8 cellular contexts compared by ENCODE assay signal in genomic region chr2:118224144-118224887, GRCh38.
DNase-seq lines count a peak whose midpoint lies in the region; ATAC-seq and TF ChIP-seq lines count a peak whose summit lies in the region.

No MANE protein-coding gene starts in this region.

- peak overlapping the region; percentile 77 for H3K4me2 ChIP-seq in IMR-90 (ENCODE audit: low read depth, low read length)

- H2AK9ac ChIP-seq in IMR-90 (replicated peaks; ENCODE audit: low read depth, low read length, poor library complexity): no peak overlapping the region

- H4K20me1 ChIP-seq in IMR-90 (ENCODE audit: insufficient read depth, low read length): no peaks in the 10 kb centered on the region

- no peak overlapping the region for H2AK5ac ChIP-seq in IMR-90 (ENCODE audit: low read depth, low read length)

- H3K9ac ChIP-seq in IMR-90 (ENCODE audit: low read depth, low read length): no peak overlapping the region

- peak; percentile 62 for ATAC-seq in CD8-positive, alpha-beta T cell
- ATAC-seq in GM21367 (IDR thresholded peaks at IDR 0.05; ENCODE audit: unreplicated experiment) (peak; percentile 41), IMR-90 (ENCODE audit: low read depth) (peak; percentile 55)

- H3K23ac ChIP-seq in IMR-90 (ENCODE audit: low read depth, low read length): no peak overlapping the region

- H2BK5ac ChIP-seq in IMR-90 (ENCODE audit: low read depth, low read length, poor library complexity, severe bottlenecking): no peak overlapping the region

- H3K27ac ChIP-seq in CD8-positive, alpha-beta T cell (ENCODE audit: low read depth, low read length): peak overlapping the region; percentile 14
- H3K27ac ChIP-seq in IMR-90 (ENCODE audit: insufficient read depth, low read length): no peak overlapping the region

- peaks cover 19% of the 10 kb centered on the region for H3K4me1 Mint-ChIP-seq in CD8-positive, alpha-beta T cell (ENCODE audit: low read depth)
- peaks cover 23 to 36% of the 10 kb centered on the region in 2 donors for H3K4me1 Mint-ChIP-seq in immature natural killer cell

- WGBS in IMR-90 (ENCODE audit: extremely low coverage in 2 of 2, insufficient read length in 1 of 2), 2 experiments: 0% methylated on average over 1 of the region's 72 CpGs; no CpG with 5 or more reads in 1 of the 2 experiments

- TF ChIP-seq RAD21 in IMR-90 (IDR thresholded peaks at IDR 0.05; ENCODE audit: low read length): no peak

- peaks cover 16% of the 10 kb centered on the region for H3K4me1 ChIP-seq in CD8-positive, alpha-beta T cell (ENCODE audit: insufficient read depth, low read length)
- H3K4me1 ChIP-seq in IMR-90 (ENCODE audit: control insufficient read depth, insufficient read depth, low read length): no peaks in the 10 kb centered on the region

- BruUV-seq in IMR-90 (replicated peaks; lab: Mats Ljungman, UMichigan): no TSS peak

- peak in 5 of 7 experiments; percentile 25 to 66 (median 30) for DNase-seq in CD8-positive, alpha-beta T cell
- DNase-seq in IMR-90 (no peak), immature natural killer cell (peak; percentile 40 to 49 (median 46)), NCI-H446 (lab: John Stamatoyannopoulos, UW) (no peak), NCI-H1436 treated with DMSO at 0.1 percent for 48 hours (lab: John Stamatoyannopoulos, UW) (no peak)
- DNase-seq in activated gamma-delta T cell treated with anti-CD3 and anti-CD28 coated beads, Interleukin-2, amount 50 U/mL, for 16 hours (ENCODE audit: low read depth): peak; percentile 7
- DNase-seq in stimulated activated CD4-positive, alpha-beta T cell treated with anti-CD3 and anti-CD28 coated beads, TNF-alpha, amount 100 ng/mL, for 24 hours (ENCODE audit: low read depth in 3 of 3): peak in 2 of 3 experiments; percentile 11 to 27

- no peak for TF ChIP-seq POLR2A in IMR-90 (IDR thresholded peaks at IDR 0.05; ENCODE audit: low read depth, low read length)

- no peak overlapping the region for H4K8ac ChIP-seq in IMR-90 (ENCODE audit: low read depth in 2 of 2, low read length in 2 of 2)

- no peak overlapping the region for H2BK120ac ChIP-seq in IMR-90 (ENCODE audit: low read depth, low read length)

- TF ChIP-seq CTCF in CD8-positive, alpha-beta T cell (IDR thresholded peaks at IDR 0.05): no peak
- no peak for TF ChIP-seq CTCF in IMR-90 (conservative IDR thresholded peaks at IDR 0.05; ENCODE audit: low read depth, low read length)

- CTCF ChIA-PET in CD8-positive, alpha-beta T cell (lab: Charles Lee): interaction anchor here (1.1 to 4.3 kb wide), 2 partner anchors 632 to 638 kb away, joined by 4 to 50 read pairs; no protein-coding TSS in a partner anchor
- CTCF ChIA-PET in IMR-90 (lab: Yijun Ruan, JAX): no interaction called here

- H3K9me1 ChIP-seq in IMR-90 (ENCODE audit: insufficient read depth, low read length): no peaks in the 10 kb centered on the region

- H3K9me3 ChIP-seq in CD8-positive, alpha-beta T cell (ENCODE audit: low read length): no peaks in the 10 kb centered on the region
- peaks cover 4% of the 10 kb centered on the region for H3K9me3 ChIP-seq in IMR-90 (ENCODE audit: control insufficient read depth, insufficient read depth, low read length)

- no peak overlapping the region for H3K4ac ChIP-seq in IMR-90 (ENCODE audit: low read depth, low read length)

- no peak overlapping the region for H4K91ac ChIP-seq in IMR-90 (ENCODE audit: insufficient read depth, low read depth, low read length)

- peak overlapping the region; percentile 60 for H3K4me3 ChIP-seq in CD8-positive, alpha-beta T cell (ENCODE audit: low read depth, low read length)
- peak overlapping the region; percentile 26 for H3K4me3 ChIP-seq in IMR-90 (ENCODE audit: insufficient read depth, low read depth, low read length)

- no peak overlapping the region for H4K5ac ChIP-seq in IMR-90 (ENCODE audit: low read depth, low read length)

- peaks cover 60% of the 10 kb centered on the region for H3K27me3 Mint-ChIP-seq in CD8-positive, alpha-beta T cell (ENCODE audit: low read depth)
- peaks cover 21 to 45% (median 34%) of the 10 kb centered on the region in 3 donors for H3K27me3 Mint-ChIP-seq in immature natural killer cell (ENCODE audit: low read depth in 3 of 3)

- no peak overlapping the region for H2BK20ac ChIP-seq in IMR-90 (ENCODE audit: low read depth, low read length)

- in situ Hi-C loops in IMR-90 (cut with MboI; ENCODE audit: low sequenced_read_pairs): loop anchor here (5.0 kb wide), 1 partner anchor 633 kb away; no protein-coding TSS in a partner anchor

- POLR2A ChIA-PET in CD8-positive, alpha-beta T cell (lab: Charles Lee): interaction anchor here (0.7 to 0.9 kb wide), 2 partner anchors 86 to 543 kb away, joined by 3 read pairs; no protein-coding TSS in a partner anchor
- POLR2A ChIA-PET in IMR-90 (lab: Charles Lee; ENCODE audit: unreplicated experiment): no interaction called here

- no peaks in the 10 kb centered on the region for H3K9me3 Mint-ChIP-seq in CD8-positive, alpha-beta T cell
- no peaks in the 10 kb centered on the region for H3K9me3 Mint-ChIP-seq in immature natural killer cell

- no peaks in the 10 kb centered on the region for H3K36me3 Mint-ChIP-seq in CD8-positive, alpha-beta T cell
- no peaks in the 10 kb centered on the region for H3K36me3 Mint-ChIP-seq in immature natural killer cell

- no peak overlapping the region for H3K18ac ChIP-seq in IMR-90 (ENCODE audit: low read depth, low read length)

- intact Hi-C loops in CD8-positive, alpha-beta T cell (cut with DNase I, micrococcal nuclease): loop anchor here (5.0 kb wide), 6 partner anchors 37 to 1438 kb away; no protein-coding TSS in a partner anchor
- intact Hi-C loops in IMR-90 (cut with micrococcal nuclease): no loop called here

- no peaks in the 10 kb centered on the region for H3K36me3 ChIP-seq in CD8-positive, alpha-beta T cell (ENCODE audit: insufficient read depth, low read length)
- no peaks in the 10 kb centered on the region for H3K36me3 ChIP-seq in IMR-90 (ENCODE audit: control insufficient read depth, insufficient read depth, low read length)

- no peak overlapping the region for H2BK15ac ChIP-seq in IMR-90 (ENCODE audit: low read depth, low read length)

- H3K27me3 ChIP-seq in CD8-positive, alpha-beta T cell (ENCODE audit: insufficient read depth, low read length): peaks cover 31% of the 10 kb centered on the region
- peaks cover 47% of the 10 kb centered on the region for H3K27me3 ChIP-seq in IMR-90 (ENCODE audit: control insufficient read depth, insufficient read depth, low read length)

- no peak overlapping the region for H3K56ac ChIP-seq in IMR-90 (ENCODE audit: extremely low read depth, insufficient read depth, low read length)

- H2AFZ ChIP-seq in IMR-90 (replicated peaks; ENCODE audit: low read length, poor library complexity): peak overlapping the region; percentile 78

- H3K4me3 Mint-ChIP-seq in CD8-positive, alpha-beta T cell: peak overlapping the region; percentile 85
- H3K4me3 Mint-ChIP-seq in immature natural killer cell: peak overlapping the region; percentile 85 to 97 (median 94)

- H3K14ac ChIP-seq in IMR-90 (replicated peaks; ENCODE audit: low read depth, low read length): no peak overlapping the region

- peak overlapping the region; percentile 33 for H3K27ac Mint-ChIP-seq in CD8-positive, alpha-beta T cell
- peak overlapping the region; percentile 72 to 91 (median 79) for H3K27ac Mint-ChIP-seq in immature natural killer cell

- dilution Hi-C loops in IMR-90 (cut with HindIII; ENCODE audit: low sequenced_read_pairs, unreplicated experiment): no loop called here

- H3K79me1 ChIP-seq in IMR-90 (ENCODE audit: low read depth in 1 of 2, low read length in 2 of 2): no peaks in the 10 kb centered on the region

TF ChIP-seq in IMR-90, 13 proteins besides CTCF, POLR2A, EP300 and RAD21:
- TF ChIP-seq, protein P1, sequence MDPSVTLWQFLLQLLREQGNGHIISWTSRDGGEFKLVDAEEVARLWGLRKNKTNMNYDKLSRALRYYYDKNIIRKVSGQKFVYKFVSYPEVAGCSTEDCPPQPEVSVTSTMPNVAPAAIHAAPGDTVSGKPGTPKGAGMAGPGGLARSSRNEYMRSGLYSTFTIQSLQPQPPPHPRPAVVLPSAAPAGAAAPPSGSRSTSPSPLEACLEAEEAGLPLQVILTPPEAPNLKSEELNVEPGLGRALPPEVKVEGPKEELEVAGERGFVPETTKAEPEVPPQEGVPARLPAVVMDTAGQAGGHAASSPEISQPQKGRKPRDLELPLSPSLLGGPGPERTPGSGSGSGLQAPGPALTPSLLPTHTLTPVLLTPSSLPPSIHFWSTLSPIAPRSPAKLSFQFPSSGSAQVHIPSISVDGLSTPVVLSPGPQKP (IDR thresholded peaks at IDR 0.05; ENCODE audit: borderline replicate concordance, low read depth, low read length): no peak
- TF ChIP-seq MXI1 (IDR thresholded peaks at IDR 0.05; ENCODE audit: borderline replicate concordance, low read depth, low read length) (no peak), SMC3 (IDR thresholded peaks at IDR 0.05; ENCODE audit: low read depth, low read length) (no peak), CHD1 (IDR thresholded peaks at IDR 0.05; ENCODE audit: low read depth, low read length) (no peak), CEBPB (IDR thresholded peaks at IDR 0.05; ENCODE audit: low read depth, low read length) (no peak), MAFK (IDR thresholded peaks at IDR 0.05; ENCODE audit: low read depth, low read length) (no peak), MAZ (IDR thresholded peaks at IDR 0.05; ENCODE audit: borderline replicate concordance, low read depth, low read length) (no peak), FOS (IDR thresholded peaks at IDR 0.05; ENCODE audit: low read depth, low read length) (no peak), BHLHE40 (IDR thresholded peaks at IDR 0.05; ENCODE audit: low read depth, low read length) (no peak), RCOR1 (IDR thresholded peaks at IDR 0.05; ENCODE audit: insufficient replicate concordance, low read length) (no peak)
- TF ChIP-seq, protein P2, sequence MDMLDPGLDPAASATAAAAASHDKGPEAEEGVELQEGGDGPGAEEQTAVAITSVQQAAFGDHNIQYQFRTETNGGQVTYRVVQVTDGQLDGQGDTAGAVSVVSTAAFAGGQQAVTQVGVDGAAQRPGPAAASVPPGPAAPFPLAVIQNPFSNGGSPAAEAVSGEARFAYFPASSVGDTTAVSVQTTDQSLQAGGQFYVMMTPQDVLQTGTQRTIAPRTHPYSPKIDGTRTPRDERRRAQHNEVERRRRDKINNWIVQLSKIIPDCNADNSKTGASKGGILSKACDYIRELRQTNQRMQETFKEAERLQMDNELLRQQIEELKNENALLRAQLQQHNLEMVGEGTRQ (IDR thresholded peaks at IDR 0.05; ENCODE audit: low read depth, low read length): no peak

Comparison
In these comparisons a context has a peak if more than half of its experiments do, and no peak if none do; other contexts are left out.
1. DNase-seq: peak in CD8-positive, alpha-beta T cell (5 of 7), activated gamma-delta T cell treated with anti-CD3 and anti-CD28 coated beads, Interleukin-2, amount 50 U/mL, for 16 hours (single experiment), immature natural killer cell (3 of 3) and stimulated activated CD4-positive, alpha-beta T cell treated with anti-CD3 and anti-CD28 coated beads, TNF-alpha, amount 100 ng/mL, for 24 hours (2 of 3); none in IMR-90 (single experiment), NCI-H446 (0 of 2) and NCI-H1436 treated with DMSO at 0.1 percent for 48 hours (single experiment).
2. Peak in every context shown above with its lines, with median percentiles within 50 percentile points of each other: ATAC-seq.